ENCODE assay signal across 11 cellular contexts in the genomic region with DNA sequence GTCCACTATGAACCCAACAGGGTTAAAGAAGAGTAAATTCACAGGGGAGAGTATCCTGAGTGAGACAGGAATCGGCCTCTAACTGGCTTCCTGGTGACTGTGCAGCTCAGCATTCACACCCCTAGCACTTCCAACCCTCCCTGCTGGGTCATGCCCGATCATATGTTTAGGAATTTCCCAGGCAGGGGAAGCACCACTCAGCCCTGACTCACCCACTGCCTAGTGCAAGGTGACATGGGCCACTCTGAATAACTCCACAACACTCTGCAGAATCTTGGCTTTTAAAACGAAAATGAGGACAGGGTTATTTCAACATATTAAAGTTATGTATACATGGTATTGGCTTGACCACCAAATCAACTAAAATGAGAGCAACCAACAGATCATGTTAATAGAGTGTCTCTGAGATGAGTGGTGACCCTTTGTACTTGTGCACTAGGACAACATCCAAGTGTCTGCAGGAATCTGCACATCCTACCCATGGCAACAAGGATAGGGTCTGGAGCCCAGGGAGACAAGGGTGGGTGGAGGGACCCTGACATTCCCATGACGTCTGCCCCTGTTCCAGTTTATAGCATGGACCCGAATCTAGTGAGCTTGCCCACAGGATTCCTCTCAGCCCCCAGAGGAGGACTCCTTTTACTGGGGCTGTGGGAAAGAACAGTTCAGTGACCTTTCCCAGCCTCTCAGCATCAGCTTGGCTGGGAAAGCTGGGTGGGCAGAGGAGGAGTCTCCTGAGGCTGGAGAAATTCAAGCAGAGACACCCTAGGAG.
DNase-seq lines count a peak whose midpoint lies in the region; ATAC-seq and TF ChIP-seq lines count a peak whose summit lies in the region.
"Had no signal": no experiment of that assay in that cellular context is flagged by ENCODE, and none has a peak within 500 bp of the region (broad histone marks: within the 10 kb centered on the region; RNA-seq: fewer than 3 reads in every experiment).

No MANE protein-coding gene starts in this region.

- H2AFZ ChIP-seq in DND-41 (ENCODE audit: low read depth, low read length) (no peak overlapping the region), PC-3 (ENCODE audit: low read length) (peak overlapping the region; percentile 25)

- no peaks in the 10 kb centered on the region for H3F3A ChIP-seq in PC-3 (ENCODE audit: low read length, unreplicated experiment)

- POLR2A ChIA-PET in PC-3 (lab: Charles Lee; ENCODE audit: unreplicated experiment) = interaction anchor here (0.5 kb wide), 1 partner anchor 115 kb away, joined by 4 read pairs; no protein-coding TSS in a partner anchor
- POLR2A ChIA-PET in naive thymus-derived CD8-positive, alpha-beta T cell (lab: Charles Lee) = no interaction called here

- H3K79me2 ChIP-seq in DND-41 (ENCODE audit: insufficient read depth, low read length) (no peaks in the 10 kb centered on the region), PC-3 (ENCODE audit: low read length) (no peaks in the 10 kb centered on the region)

- H3K4me1 ChIP-seq in DND-41 (ENCODE audit: insufficient read depth, low read length) = peaks cover 12% of the 10 kb centered on the region; the same call in 1 of the 2 replicates
- H3K4me1 ChIP-seq in PC-3 (ENCODE audit: insufficient read depth, low read length) = peaks cover 16% of the 10 kb centered on the region
- peaks cover 0 to 37% (median 5%) of the 10 kb centered on the region in 3 donors for H3K4me1 ChIP-seq in esophagus squamous epithelium

- no peaks in the 10 kb centered on the region for H3K4me1 Mint-ChIP-seq in naive thymus-derived CD8-positive, alpha-beta T cell

- H3K27me3 ChIP-seq in DND-41 (ENCODE audit: insufficient read depth, low read length, poor library complexity) = no peaks in the 10 kb centered on the region
- no peaks in the 10 kb centered on the region for H3K27me3 ChIP-seq in PC-3 (ENCODE audit: low read length)
- no peaks in the 10 kb centered on the region for H3K27me3 ChIP-seq in esophagus squamous epithelium

- no TSS peak for BruUV-seq in PC-3 (replicated peaks; lab: Mats Ljungman, UMichigan)

- no peak for DNase-seq in DND-41
- peak; percentile 99 for DNase-seq in PC-3
- DNase-seq in esophagus squamous epithelium (lab: John Stamatoyannopoulos, UW) = no peak
- DNase-seq in myocyte (ENCODE audit: low read depth) = peak; percentile 72
- DNase-seq in NCI-H524 treated with DMSO at 0.1 percent for 48 hours (lab: John Stamatoyannopoulos, UW) = no peak
- DNase-seq in naive thymus-derived CD8-positive, alpha-beta T cell = no peak
- DNase-seq in KBM-7 = no peak
- DNase-seq: activated CD8-positive, alpha-beta T cell treated with anti-CD3 and anti-CD28 coated beads, Interleukin-2, amount 10 ng/mL, durations not matched to agents 7 days and 5 days; naive B cell; OCI-M1 had no signal

- H3K4me3 ChIP-seq in DND-41 (ENCODE audit: low read depth in 1 of 2, low read length in 2 of 2) = no peak overlapping the region
- no peak overlapping the region for H3K4me3 ChIP-seq in PC-3 (ENCODE audit: low read length)
- no peak overlapping the region for H3K4me3 ChIP-seq in esophagus squamous epithelium

- no peak for TF ChIP-seq CTCF in DND-41 (IDR thresholded peaks at IDR 0.05; ENCODE audit: borderline replicate concordance, extremely low read depth, low read length, poor library complexity, severe bottlenecking)
- no peak for TF ChIP-seq CTCF in PC-3 (conservative IDR thresholded peaks at IDR 0.05; ENCODE audit: low read depth, low read length)
- no peak for TF ChIP-seq CTCF in esophagus squamous epithelium (IDR thresholded peaks at IDR 0.05)

- ATAC-seq in DND-41 (ENCODE audit: insufficient read depth, low read depth) (0 out of 3 replicates have a peak, but pooled peaks have one; percentile 22), PC-3 (peak; percentile 100), GM21423 (IDR thresholded peaks at IDR 0.05; ENCODE audit: unreplicated experiment) (no peak)
- ATAC-seq in naive thymus-derived CD8-positive, alpha-beta T cell = no peak
- ATAC-seq: activated CD8-positive, alpha-beta T cell treated with anti-CD3 and anti-CD28 coated beads, Interleukin-2, amount 10 ng/mL, durations not matched to agents 7 days and 5 days had no signal

- CTCF ChIA-PET in PC-3 (lab: Charles Lee) = no interaction called here

- H3K27ac ChIP-seq in DND-41 (ENCODE audit: low read length) (no peak overlapping the region), PC-3 (ENCODE audit: low read length) (peak overlapping the region; percentile 62), esophagus squamous epithelium (peak overlapping the region; percentile 14 to 71 (median 38))

- H3K9me3 ChIP-seq in DND-41 (ENCODE audit: insufficient read depth, low read length, severe bottlenecking) (no peaks in the 10 kb centered on the region), PC-3 (ENCODE audit: low read length) (no peaks in the 10 kb centered on the region), esophagus squamous epithelium (no peaks in the 10 kb centered on the region)

- no peaks in the 10 kb centered on the region for H3K36me3 Mint-ChIP-seq in naive thymus-derived CD8-positive, alpha-beta T cell
- H3K36me3 Mint-ChIP-seq: naive B cell had no signal

- intact Hi-C loops in PC-3 (cut with micrococcal nuclease) = no loop called here
- intact Hi-C loops in esophagus squamous epithelium (cut with DNase I) = no loop called here

- no peaks in the 10 kb centered on the region for H3K9me2 ChIP-seq in PC-3 (replicated peaks; ENCODE audit: low read length)

- H3K4me3 Mint-ChIP-seq in naive thymus-derived CD8-positive, alpha-beta T cell = no peak overlapping the region
- H3K4me3 Mint-ChIP-seq: activated CD8-positive, alpha-beta T cell treated with anti-CD3 and anti-CD28 coated beads, Interleukin-2, amount 10 ng/mL, durations not matched to agents 7 days and 5 days; naive B cell had no signal

- H3K9ac ChIP-seq in DND-41 (ENCODE audit: low read depth, low read length) = no peak overlapping the region
- H3K9ac ChIP-seq in PC-3 (ENCODE audit: low read length) = peak overlapping the region; percentile 14; the same call in 1 of the 2 replicates

- H3K4me2 ChIP-seq in DND-41 (ENCODE audit: insufficient read depth, low read length) (no peak overlapping the region), PC-3 (ENCODE audit: low read length) (peak overlapping the region; percentile 16)

- TF ChIP-seq POLR2A in esophagus squamous epithelium (IDR thresholded peaks at IDR 0.05) = no peak

- in situ Hi-C loops in KBM-7 (cut with MboI; ENCODE audit: low pct_unique_long_range_greater_than_20kb, low sequenced_read_pairs) = no loop called here

- H3K36me3 ChIP-seq in DND-41 (ENCODE audit: insufficient read depth, low read length) (no peaks in the 10 kb centered on the region), PC-3 (ENCODE audit: low read depth, low read length) (no peaks in the 10 kb centered on the region), esophagus squamous epithelium (peaks cover 0 to 11% (median 0%) of the 10 kb centered on the region in 3 donors)

- H3K27me3 Mint-ChIP-seq in naive thymus-derived CD8-positive, alpha-beta T cell = peaks cover 0 to 5% (median 0%) of the 10 kb centered on the region in 5 donors
- H3K27me3 Mint-ChIP-seq: naive B cell had no signal

- no peak overlapping the region for H3K27ac Mint-ChIP-seq in naive thymus-derived CD8-positive, alpha-beta T cell
- H3K27ac Mint-ChIP-seq: activated CD8-positive, alpha-beta T cell treated with anti-CD3 and anti-CD28 coated beads, Interleukin-2, amount 10 ng/mL, durations not matched to agents 7 days and 5 days had no signal

- 23 to 39% methylated on average over 4 to 5 of the region's 5 CpGs for WGBS in esophagus squamous epithelium, 2 donors

- peaks cover 0 to 27% (median 8%) of the 10 kb centered on the region in 9 donors for H3K9me3 Mint-ChIP-seq in naive thymus-derived CD8-positive, alpha-beta T cell

- H4K20me1 ChIP-seq in DND-41 (ENCODE audit: insufficient read depth, low read length) (no peaks in the 10 kb centered on the region), PC-3 (ENCODE audit: low read length) (no peaks in the 10 kb centered on the region)

Comparison
In these comparisons a context has a peak if more than half of its experiments do, and no peak if none do; other contexts are left out.
1. ATAC-seq: peak in DND-41 (single experiment) and PC-3 (single experiment); none in naive thymus-derived CD8-positive, alpha-beta T cell (0 of 2) and GM21423 (single experiment).
2. DNase-seq: peak in PC-3 (single experiment) and myocyte (single experiment); none in DND-41 (single experiment), esophagus squamous epithelium (single experiment), NCI-H524 treated with DMSO at 0.1 percent for 48 hours (single experiment), naive thymus-derived CD8-positive, alpha-beta T cell (0 of 10) and KBM-7 (single experiment).